ENCODE assay signal across 13 cellular contexts in genomic region chr17:39863244-39863917, GRCh38. TPM values are rescaled to one million over a fixed set of nuclear protein-coding genes. Genes with fewer than 3 reads are reported as not detected.
DNase-seq lines count a peak whose midpoint lies in the region; ATAC-seq, FAIRE-seq and TF ChIP-seq lines count a peak whose summit lies in the region.
"Had no signal": no experiment of that assay in that cellular context is flagged by ENCODE, and none has a peak within 500 bp of the region (broad histone marks: within the 10 kb centered on the region; RNA-seq: fewer than 3 reads in every experiment).

No MANE protein-coding gene starts in this region.

- peaks cover 60% of the 10 kb centered on the region for H3K4me1 Mint-ChIP-seq in activated CD4-positive, alpha-beta T cell treated with anti-CD3 and anti-CD28 coated beads, Interleukin-2, amount 10 ng/mL, durations not matched to agents 7 days and 5 days
- peaks cover 28 to 48% of the 10 kb centered on the region in 2 donors for H3K4me1 Mint-ChIP-seq in stimulated activated naive B cell treated with anti-CD40 and anti-IgM and Interleukin-4, amounts not matched to agents 10 μg/mL and 1 μg/mL and 100 μg/mL, for 72 hours

- H3K79me2 ChIP-seq in OCI-LY3 (ENCODE audit: low read length) (peaks cover 69% of the 10 kb centered on the region), H1 (ENCODE audit: control insufficient read depth in 1 of 2, insufficient read depth in 2 of 2, low read length in 2 of 2) (no peaks in the 10 kb centered on the region)

- no peak overlapping the region for H3K4ac ChIP-seq in H1 (replicated peaks; ENCODE audit: insufficient read length, low read depth, low read length)

- ATAC-seq in stimulated activated naive B cell treated with anti-CD40 and anti-IgM and Interleukin-4, amounts not matched to agents 10 μg/mL and 1 μg/mL and 100 μg/mL, for 72 hours (replicated peaks) = peak in 1 of 2 donors; percentile 4

- CTCF ChIA-PET in activated CD4-positive, alpha-beta T cell treated with anti-CD3 and anti-CD28 coated beads, Interleukin-2, amount 10 ng/mL, durations not matched to agents 7 days and 5 days (lab: Charles Lee) = interaction anchor here (1.0 kb wide), 1 partner anchor 132 kb away, joined by 3 read pairs; no protein-coding TSS in a partner anchor
- CTCF ChIA-PET in H1 (lab: Charles Lee; ENCODE audit: partially characterized antibody) = interaction anchor here (0.9 kb wide), 1 partner anchor 56 kb away, joined by 3 read pairs; no protein-coding TSS in a partner anchor

- peak overlapping the region; percentile 89 for H3K4me2 ChIP-seq in OCI-LY3 (ENCODE audit: low read length)
- peak overlapping the region; percentile 20 to 55; a peak in 2 of 4 replicates for H3K4me2 ChIP-seq in H1 (ENCODE audit: insufficient read depth in 1 of 2, low read depth in 2 of 2, low read length in 2 of 2)

- H2BK12ac ChIP-seq in H1 (ENCODE audit: low read depth, low read length) = no peak overlapping the region

- H3K27me3 ChIP-seq in OCI-LY3 (ENCODE audit: low read depth, low read length) (no peaks in the 10 kb centered on the region), H1 (replicated peaks in 1 of 4; ENCODE audit: control insufficient read depth in 3 of 4, extremely low read depth in 1 of 4, insufficient read depth in 3 of 4, low read length in 3 of 4) (peaks cover 9 to 34% (median 28%) of the 10 kb centered on the region in 4 experiments)

- H3K27ac ChIP-seq in OCI-LY3 (ENCODE audit: low read length) (peak overlapping the region; percentile 98), H1 (ENCODE audit: low read depth, low read length) (no peak overlapping the region)
- H3K27ac ChIP-seq: adrenal gland had no signal

- FAIRE-seq in H1 (lab: Jason Lieb, UNC) = no peak
- no peak for FAIRE-seq in frontal cortex (lab: Jason Lieb, UNC)

- peaks cover 53% of the 10 kb centered on the region for H3K4me1 ChIP-seq in OCI-LY3 (ENCODE audit: low read length)
- H3K4me1 ChIP-seq in H1 (replicated peaks in 1 of 4; ENCODE audit: control insufficient read depth in 3 of 4, insufficient read depth in 4 of 4, low read length in 3 of 4) = peaks cover 0 to 3% (median 0%) of the 10 kb centered on the region in 4 experiments; a peak in 2 of 7 replicates

- TF ChIP-seq RAD21 in H1 (IDR thresholded peaks at IDR 0.05 in 1 of 2, conservative IDR thresholded peaks at IDR 0.05 in 1 of 2; ENCODE audit: low read depth in 2 of 2, low read length in 2 of 2) = no peak

- H3K4me3 Mint-ChIP-seq in activated CD4-positive, alpha-beta T cell treated with anti-CD3 and anti-CD28 coated beads, Interleukin-2, amount 10 ng/mL, durations not matched to agents 7 days and 5 days = peak overlapping the region; percentile 92
- H3K4me3 Mint-ChIP-seq in stimulated activated naive B cell treated with anti-CD40 and anti-IgM and Interleukin-4, amounts not matched to agents 10 μg/mL and 1 μg/mL and 100 μg/mL, for 72 hours = peak overlapping the region; percentile 96

- H2AK5ac ChIP-seq in H1 (ENCODE audit: low read depth, low read length) = no peak overlapping the region

- TF ChIP-seq EP300 in H1 (IDR thresholded peaks at IDR 0.05; ENCODE audit: borderline replicate concordance in 1 of 2, low read depth in 2 of 2, low read length in 2 of 2) = no peak

- H3K36me3 ChIP-seq in OCI-LY3 (replicated peaks; ENCODE audit: low read depth, low read length) = peaks cover 15% of the 10 kb centered on the region
- H3K36me3 ChIP-seq in H1 (ENCODE audit: control insufficient read depth in 2 of 4, insufficient read depth in 4 of 4, low read length in 3 of 4) = no peaks in the 10 kb centered on the region
- H3K36me3 ChIP-seq: adrenal gland had no signal

- no peak for DNase-seq in activated CD4-positive, alpha-beta T cell treated with anti-CD3 and anti-CD28 coated beads, Interleukin-2, amount 10 ng/mL, durations not matched to agents 7 days and 5 days
- DNase-seq in activated CD4-positive, alpha-beta T cell treated with anti-CD3 and anti-CD28 coated beads for 4 hours = no peak
- DNase-seq in H1 (ENCODE audit: low read depth in 1 of 2, low spot score in 2 of 2) (no peak), anterior cingulate cortex (lab: John Stamatoyannopoulos, UW) (no peak), frontal cortex (ENCODE audit: low spot score in 2 of 2) (no peak), SK-N-DZ (ENCODE audit: low spot score) (no peak)
- DNase-seq in stimulated activated naive B cell treated with anti-CD40 and anti-IgM and Interleukin-4, amounts not matched to agents 10 μg/mL and 1 μg/mL and 100 μg/mL, for 72 hours = no peak

- H3K27me3 Mint-ChIP-seq in activated CD4-positive, alpha-beta T cell treated with anti-CD3 and anti-CD28 coated beads, Interleukin-2, amount 10 ng/mL, durations not matched to agents 7 days and 5 days = no peaks in the 10 kb centered on the region
- no peaks in the 10 kb centered on the region for H3K27me3 Mint-ChIP-seq in stimulated activated naive B cell treated with anti-CD40 and anti-IgM and Interleukin-4, amounts not matched to agents 10 μg/mL and 1 μg/mL and 100 μg/mL, for 72 hours

- TF ChIP-seq POLR2A in H1 (IDR thresholded peaks at IDR 0.05; ENCODE audit: control extremely low read depth in 1 of 2, low read depth in 2 of 2, low read length in 2 of 2) = no peak

- WGBS in H1 (ENCODE audit: extremely low coverage in 1 of 2, insufficient coverage in 1 of 2, insufficient read length in 1 of 2, insufficient replicate concordance in 2 of 2, low coverage in 1 of 2, low lambda C conversion rate in 2 of 2, missing lambda C conversion rate in 1 of 2), 2 experiments = 83% methylated on average over 7 of the region's 7 CpGs; no CpG with 5 or more reads in 1 of the 2 experiments

- H3K9me3 ChIP-seq in OCI-LY3 (ENCODE audit: insufficient read depth, low read length) (no peaks in the 10 kb centered on the region), H1 (ENCODE audit: insufficient read depth in 2 of 2, low read depth in 1 of 2, low read length in 1 of 2) (no peaks in the 10 kb centered on the region)
- H3K9me3 ChIP-seq: adrenal gland had no signal

- POLR2A ChIA-PET in activated CD4-positive, alpha-beta T cell treated with anti-CD3 and anti-CD28 coated beads, Interleukin-2, amount 10 ng/mL, durations not matched to agents 7 days and 5 days (lab: Charles Lee) = no interaction called here
- POLR2A ChIA-PET in H1 (lab: Charles Lee; ENCODE audit: partially characterized antibody) = interaction anchor here (1.0 kb wide), 1 partner anchor 11 kb away, joined by 4 read pairs; no protein-coding TSS in a partner anchor

- H3K14ac ChIP-seq in H1 (ENCODE audit: insufficient read length) = no peak overlapping the region

- H2BK15ac ChIP-seq in H1 (ENCODE audit: low read length) = no peak overlapping the region

- no peak overlapping the region for H2BK5ac ChIP-seq in H1 (ENCODE audit: low read depth, low read length)

- no peak overlapping the region for H4K91ac ChIP-seq in H1 (replicated peaks; ENCODE audit: insufficient read length, low read length)

- H3K23me2 ChIP-seq in H1 (ENCODE audit: low read depth, low read length) = no peaks in the 10 kb centered on the region

- TF ChIP-seq CTCF in OCI-LY3 (IDR thresholded peaks at IDR 0.05; ENCODE audit: low read depth, low read length) (no peak), H1 (IDR thresholded peaks at IDR 0.05; ENCODE audit: control extremely low read depth in 1 of 3, insufficient read depth in 1 of 3, low read depth in 1 of 3, low read length in 3 of 3) (no peak)

- H4K20me1 ChIP-seq in OCI-LY3 (ENCODE audit: insufficient read depth, low read length) (peaks cover 26% of the 10 kb centered on the region), H1 (replicated peaks in 1 of 2; ENCODE audit: control insufficient read depth in 1 of 2, insufficient read depth in 2 of 2, low read length in 2 of 2) (no peaks in the 10 kb centered on the region)

- no peak overlapping the region for H2BK120ac ChIP-seq in H1 (replicated peaks; ENCODE audit: low read depth, low read length)

- H3K9ac ChIP-seq in OCI-LY3 (ENCODE audit: low read length) (peak overlapping the region; percentile 97), H1 (replicated peaks in 1 of 4; ENCODE audit: extremely low read depth in 1 of 4, low read depth in 3 of 4, low read length in 3 of 4) (no peak overlapping the region)

- H2AFZ ChIP-seq in OCI-LY3 (ENCODE audit: low read depth, low read length) (no peak overlapping the region), H1 (ENCODE audit: low read length) (0 out of 2 replicates have a peak overlapping the region, but pooled peaks have one; percentile 43)

- no peak overlapping the region for H3K18ac ChIP-seq in H1 (ENCODE audit: extremely low read depth, low read length)

- H2BK20ac ChIP-seq in H1 (ENCODE audit: low read length) = no peak overlapping the region

- H4K8ac ChIP-seq in H1 (ENCODE audit: extremely low read depth, insufficient read depth, low read length) = no peak overlapping the region

- H4K5ac ChIP-seq in H1 (ENCODE audit: insufficient read length, low read depth, low read length) = no peak overlapping the region

- H3K27ac Mint-ChIP-seq in activated CD4-positive, alpha-beta T cell treated with anti-CD3 and anti-CD28 coated beads, Interleukin-2, amount 10 ng/mL, durations not matched to agents 7 days and 5 days = peak overlapping the region; percentile 90
- H3K27ac Mint-ChIP-seq in stimulated activated naive B cell treated with anti-CD40 and anti-IgM and Interleukin-4, amounts not matched to agents 10 μg/mL and 1 μg/mL and 100 μg/mL, for 72 hours = peak overlapping the region; percentile 98

- peaks cover 8% of the 10 kb centered on the region for H3K9me3 Mint-ChIP-seq in activated CD4-positive, alpha-beta T cell treated with anti-CD3 and anti-CD28 coated beads, Interleukin-2, amount 10 ng/mL, durations not matched to agents 7 days and 5 days
- H3K9me3 Mint-ChIP-seq in stimulated activated naive B cell treated with anti-CD40 and anti-IgM and Interleukin-4, amounts not matched to agents 10 μg/mL and 1 μg/mL and 100 μg/mL, for 72 hours = peaks cover 0 to 4% of the 10 kb centered on the region in 2 donors

- no peak overlapping the region for H3K56ac ChIP-seq in H1 (replicated peaks; ENCODE audit: insufficient read length, low read depth, low read length)

- no peaks in the 10 kb centered on the region for H3K79me1 ChIP-seq in H1 (ENCODE audit: low read depth, low read length)

- H3K36me3 Mint-ChIP-seq in activated CD4-positive, alpha-beta T cell treated with anti-CD3 and anti-CD28 coated beads, Interleukin-2, amount 10 ng/mL, durations not matched to agents 7 days and 5 days (ENCODE audit: low read depth) = peaks cover 15% of the 10 kb centered on the region
- peaks cover 24 to 27% of the 10 kb centered on the region in 2 donors for H3K36me3 Mint-ChIP-seq in stimulated activated naive B cell treated with anti-CD40 and anti-IgM and Interleukin-4, amounts not matched to agents 10 μg/mL and 1 μg/mL and 100 μg/mL, for 72 hours

- H3K23ac ChIP-seq in H1 (ENCODE audit: insufficient read length) = no peak overlapping the region

- peak overlapping the region; percentile 85 for H3K4me3 ChIP-seq in OCI-LY3 (ENCODE audit: low read length)
- H3K4me3 ChIP-seq in H1 (ENCODE audit: extremely low read depth in 1 of 4, insufficient read depth in 2 of 4, low read depth in 3 of 4, low read length in 4 of 4) = peak overlapping the region in 1 of 4 experiments; percentile 39; a peak in 1 of 8 replicates

RNA-seq across cellular contexts. Expression of gene IKZF3, which starts 0.7 kb away (rescaled TPM):
- total RNA-seq in activated CD4-positive, alpha-beta T cell treated with anti-CD3 and anti-CD28 coated beads, Interleukin-2, amount 10 ng/mL, durations not matched to agents 7 days and 5 days = 10 to 100 TPM; 33.1 to 39.8 TPM
- 0.52 and 0.56 TPM in 2 replicates for total RNA-seq in H1 (2021; fragmentation: NEBNext Ultra II Directional; extraction: Animal tissue kit (Norgen Biotek cat#: 25700))
- 0.23 and 0.31 TPM in 2 replicates for polyA plus RNA-seq in H1 (2011; rRNA removed)
- 0.17 TPM for polyA plus RNA-seq in H1 (2011; cell fraction: cytosol; rRNA removed)
- 0.07 TPM for polyA plus RNA-seq in H1 (2011; cell fraction: nucleus; rRNA removed)
- 0.13 to 0.23 TPM (median 0.19 TPM) in 4 replicates for polyA plus RNA-seq in H1 (2012, experiment 1 of 2)
- 0.03 TPM for polyA plus RNA-seq in H1 (2012, experiment 2 of 2)
- polyA plus RNA-seq in H1 (2013, experiment 1 of 2) = 0.28 TPM
- 0.28 TPM for polyA plus RNA-seq in H1 (2013, experiment 2 of 2)
- polyA minus RNA-seq in H1 (2011; rRNA and poly(A)+ RNA removed) = 0.76 and 1.4 TPM in 2 replicates
- 0.29 TPM for polyA minus RNA-seq in H1 (2011; cell fraction: cytosol; rRNA and poly(A)+ RNA removed)
- polyA minus RNA-seq in H1 (2011; cell fraction: nucleus; rRNA and poly(A)+ RNA removed) = 0.30 TPM
- total RNA-seq in frontal cortex = 0.41 TPM
- not detected in 2 replicates for polyA plus RNA-seq in SK-N-DZ (2014; cell fraction: cytosol; rRNA removed)
- polyA plus RNA-seq in SK-N-DZ (2014; cell fraction: nucleus; rRNA removed) = not detected in 2 replicates
- total RNA-seq: epithelial cell of proximal tubule, M059J had no signal
- polyA plus RNA-seq: AG04450 had no signal

RNA-seq across cellular contexts. Expression of gene ZPBP2, which starts 4.6 kb away (rescaled TPM):
- not detected for total RNA-seq in activated CD4-positive, alpha-beta T cell treated with anti-CD3 and anti-CD28 coated beads, Interleukin-2, amount 10 ng/mL, durations not matched to agents 7 days and 5 days
- total RNA-seq in H1 (2021; fragmentation: NEBNext Ultra II Directional; extraction: Animal tissue kit (Norgen Biotek cat#: 25700)) = not detected in 2 replicates
- not detected in 2 replicates for polyA plus RNA-seq in H1 (2011; rRNA removed)
- not detected for polyA plus RNA-seq in H1 (2011; cell fraction: cytosol; rRNA removed)
- not detected for polyA plus RNA-seq in H1 (2011; cell fraction: nucleus; rRNA removed)
- not detected in 4 replicates for polyA plus RNA-seq in H1 (2012, experiment 1 of 2)
- polyA plus RNA-seq in H1 (2012, experiment 2 of 2) = not detected
- polyA plus RNA-seq in H1 (2013, experiment 1 of 2) = not detected
- not detected for polyA plus RNA-seq in H1 (2013, experiment 2 of 2)
- polyA minus RNA-seq in H1 (2011; rRNA and poly(A)+ RNA removed) = not detected in 2 replicates
- polyA minus RNA-seq in H1 (2011; cell fraction: cytosol; rRNA and poly(A)+ RNA removed) = not detected
- not detected for polyA minus RNA-seq in H1 (2011; cell fraction: nucleus; rRNA and poly(A)+ RNA removed)
- not detected for total RNA-seq in frontal cortex
- not detected in 2 replicates for polyA plus RNA-seq in SK-N-DZ (2014; cell fraction: cytosol; rRNA removed)
- not detected in 2 replicates for polyA plus RNA-seq in SK-N-DZ (2014; cell fraction: nucleus; rRNA removed)
- total RNA-seq: adrenal gland, epithelial cell of proximal tubule, left colon, M059J had no signal
- polyA plus RNA-seq: adrenal gland, AG04450 had no signal

RNA-seq across cellular contexts. Expression of gene GSDMB, which starts 55.1 kb away (rescaled TPM):
- total RNA-seq in activated CD4-positive, alpha-beta T cell treated with anti-CD3 and anti-CD28 coated beads, Interleukin-2, amount 10 ng/mL, durations not matched to agents 7 days and 5 days = 10 to 100 TPM; 55.4 to 63.1 TPM
- 10.3 and 11.8 TPM in 2 replicates for total RNA-seq in H1 (2021; fragmentation: NEBNext Ultra II Directional; extraction: Animal tissue kit (Norgen Biotek cat#: 25700))
- 9.7 and 9.8 TPM in 2 replicates for polyA plus RNA-seq in H1 (2011; rRNA removed)
- polyA plus RNA-seq in H1 (2011; cell fraction: cytosol; rRNA removed) = 12.4 TPM
- 36.6 TPM for polyA plus RNA-seq in H1 (2011; cell fraction: nucleus; rRNA removed)
- 15.6 to 19.3 TPM (median 17.4 TPM) in 4 replicates for polyA plus RNA-seq in H1 (2012, experiment 1 of 2)
- 2.8 TPM for polyA plus RNA-seq in H1 (2012, experiment 2 of 2)
- 10.5 TPM for polyA plus RNA-seq in H1 (2013, experiment 1 of 2)
- 9.1 TPM for polyA plus RNA-seq in H1 (2013, experiment 2 of 2)
- polyA minus RNA-seq in H1 (2011; rRNA and poly(A)+ RNA removed) = 5.8 and 8.0 TPM in 2 replicates
- 5.4 TPM for polyA minus RNA-seq in H1 (2011; cell fraction: cytosol; rRNA and poly(A)+ RNA removed)
- polyA minus RNA-seq in H1 (2011; cell fraction: nucleus; rRNA and poly(A)+ RNA removed) = 14.9 TPM
- 6.5 TPM for total RNA-seq in frontal cortex
- polyA plus RNA-seq in SK-N-DZ (2014; cell fraction: cytosol; rRNA removed) = 0.80 and 1.2 TPM in 2 replicates
- polyA plus RNA-seq in SK-N-DZ (2014; cell fraction: nucleus; rRNA removed) = 21.5 and 38.6 TPM in 2 replicates

Comparison
In these comparisons a context has a peak if more than half of its experiments do, and no peak if none do; other contexts are left out.
1. RNA of gene IKZF3, which starts 0.7 kb away (total RNA-seq): 33.1 to 39.8 TPM in activated CD4-positive, alpha-beta T cell treated with anti-CD3 and anti-CD28 coated beads, Interleukin-2, amount 10 ng/mL, durations not matched to agents 7 days and 5 days; 0.52 to 0.56 TPM in H1 and 0.41 TPM in frontal cortex (single experiment); every median in the first group is over 10 times any median in the second.